In genomic region chr4:115361781-115362180, GRCh38 we compare ENCODE assay signal across 27 cellular contexts.
"Had no signal": no experiment of that assay in that cellular context is flagged by ENCODE, and none has a peak within 500 bp of the region (broad histone marks: within the 10 kb centered on the region; RNA-seq: fewer than 3 reads in every experiment).

No MANE protein-coding gene starts in this region.

- H3K36me3 ChIP-seq: brain microvascular endothelial cell, heart right ventricle, lower lobe of right lung, right lobe of liver, thoracic aorta, upper lobe of left lung, vagina had no signal

- FAIRE-seq: astrocyte, TTC549 had no signal

- H3K9me3 ChIP-seq: lower lobe of right lung, mucosa of descending colon, right lobe of liver, thoracic aorta, vagina had no signal

- DNase-seq: activated CD4-positive, alpha-beta memory T cell treated with anti-CD3 and anti-CD28 coated beads for 36 hours; activated CD4-positive, alpha-beta T cell treated with anti-CD3 and anti-CD28 coated beads, Interleukin-2, amount 10 ng/mL, durations not matched to agents 24 days and 14 days; activated CD8-positive, alpha-beta memory T cell treated with anti-CD3 and anti-CD28 coated beads, Interleukin-2, amount 50 U/mL, for 4 hours; activated effector memory CD4-positive, alpha-beta T cell treated with anti-CD3 and anti-CD28 coated beads, Interleukin-2, amount 50 U/mL, for 16 hours; activated naive CD4-positive, alpha-beta T cell treated with anti-CD3 and anti-CD28 coated beads, Interleukin-2, amount 10 ng/mL, durations not matched to agents 7 days and 5 days; activated naive CD8-positive, alpha-beta T cell treated with anti-CD3 and anti-CD28 coated beads, Interleukin-2, amount 10 ng/mL, durations not matched to agents 7 days and 5 days; activated T-cell treated with anti-CD3 and anti-CD28 coated beads, Interleukin-2, amount 50 U/mL, for 1 hour; amniotic stem cell; brain microvascular endothelial cell; central memory CD4-positive, alpha-beta T cell; dermis blood vessel endothelial cell; effector CD4-positive, alpha-beta T cell; heart right ventricle; kidney glomerular epithelial cell; lower lobe of right lung; mucosa of descending colon; right lobe of liver; stimulated activated CD4-positive, alpha-beta T cell treated with anti-CD3 and anti-CD28 coated beads, Interleukin-2, amount 100 ng/mL, for 48 hours; stimulated activated naive CD4-positive, alpha-beta T cell treated with Interleukin-2 at 50 U/mL for 16 hours; upper lobe of left lung had no signal

- H3K27me3 ChIP-seq: brain microvascular endothelial cell, foreskin keratinocyte, heart right ventricle, right lobe of liver, upper lobe of left lung, vagina had no signal

- ATAC-seq: foreskin keratinocyte; heart right ventricle; left lobe of liver; lower lobe of right lung; mucosa of descending colon; natural killer cell treated with Interleukin-12 subunit alpha and Interleukin-12 subunit beta and Interleukin-15 and Interleukin-18, amount 100 ng/mL, for 72 hours; right lobe of liver had no signal

- H3K4me1 ChIP-seq: foreskin keratinocyte, heart right ventricle, lower lobe of right lung, right lobe of liver, upper lobe of left lung, vagina had no signal

- H3K4me3 ChIP-seq: heart right ventricle, lower lobe of right lung, mucosa of descending colon, right lobe of liver, thoracic aorta, upper lobe of left lung, vagina had no signal
